22 cellular contexts compared by ENCODE assay signal in genomic region chr10:62277946-62278345, GRCh38.
"Had no signal": no experiment of that assay in that cellular context is flagged by ENCODE, and none has a peak within 500 bp of the region (broad histone marks: within the 10 kb centered on the region; RNA-seq: fewer than 3 reads in every experiment).

No MANE protein-coding gene starts in this region.

- H3K4me2 ChIP-seq: neural progenitor cell had no signal

- H3K36me3 ChIP-seq: breast epithelium, heart right ventricle, neural progenitor cell, right atrium auricular region, transverse colon had no signal

- DNase-seq: activated B cell treated with CpG ODN at 0.5 μM for 24 hours; activated CD4-positive, alpha-beta T cell treated with anti-CD3 and anti-CD28 coated beads, Interleukin-2, amount 50 U/mL, for 1 hour; activated CD8-positive, alpha-beta T cell treated with anti-CD3 and anti-CD28 coated beads for 36 hours; activated naive CD8-positive, alpha-beta T cell treated with anti-CD3 and anti-CD28 coated beads, Interleukin-2, amount 50 U/mL, for 24 hours; activated T-cell treated with anti-CD3 and anti-CD28 coated beads, Interleukin-2, amount 50 U/mL, for 48 hours; amygdala; central memory CD4-positive, alpha-beta T cell; heart right ventricle; left cardiac atrium; mammary epithelial cell; naive thymus-derived CD8-positive, alpha-beta T cell; occipital lobe; stimulated activated CD4-positive, alpha-beta T cell treated with anti-CD3 and anti-CD28 coated beads, Interleukin-4, amount 100 ng/mL, for 1 hour; stimulated activated naive CD8-positive, alpha-beta T cell treated with anti-CD3 and anti-CD28 coated beads, Interleukin-15, Interleukin-2, amounts not matched to agents 100 U/mL and 50 U/mL, for 24 hours; testis; transverse colon had no signal

- H3K4me3 ChIP-seq: breast epithelium, heart right ventricle, neural progenitor cell, right atrium auricular region, testis, transverse colon had no signal

- H3K9me3 ChIP-seq: breast epithelium, heart right ventricle, right atrium auricular region, testis, transverse colon had no signal

- H3K9ac ChIP-seq: neural progenitor cell had no signal

- H3K27me3 ChIP-seq: breast epithelium, foreskin keratinocyte, neural progenitor cell, right atrium auricular region, testis, transverse colon had no signal

- H3K4me1 ChIP-seq: breast epithelium, foreskin keratinocyte, heart right ventricle, neural progenitor cell, right atrium auricular region, testis, transverse colon had no signal

- H3K27ac ChIP-seq: breast epithelium, foreskin keratinocyte, heart right ventricle, neural progenitor cell, right atrium auricular region, testis, transverse colon had no signal

- H2AFZ ChIP-seq: neural progenitor cell had no signal

- ATAC-seq: activated CD8-positive, alpha-beta T cell treated with anti-CD3 and anti-CD28 coated beads for 36 hours; activated naive CD8-positive, alpha-beta T cell treated with anti-CD3 and anti-CD28 coated beads, Interleukin-2, amount 50 U/mL, for 24 hours; foreskin keratinocyte; heart right ventricle; left cardiac atrium; naive thymus-derived CD8-positive, alpha-beta T cell; stimulated activated naive CD8-positive, alpha-beta T cell treated with anti-CD3 and anti-CD28 coated beads, Interleukin-15, Interleukin-2, amounts not matched to agents 100 U/mL and 50 U/mL, for 24 hours had no signal

- FAIRE-seq: endothelial cell of umbilical vein, islet of Langerhans had no signal
